27 cellular contexts compared by ENCODE assay signal in the genomic region with DNA sequence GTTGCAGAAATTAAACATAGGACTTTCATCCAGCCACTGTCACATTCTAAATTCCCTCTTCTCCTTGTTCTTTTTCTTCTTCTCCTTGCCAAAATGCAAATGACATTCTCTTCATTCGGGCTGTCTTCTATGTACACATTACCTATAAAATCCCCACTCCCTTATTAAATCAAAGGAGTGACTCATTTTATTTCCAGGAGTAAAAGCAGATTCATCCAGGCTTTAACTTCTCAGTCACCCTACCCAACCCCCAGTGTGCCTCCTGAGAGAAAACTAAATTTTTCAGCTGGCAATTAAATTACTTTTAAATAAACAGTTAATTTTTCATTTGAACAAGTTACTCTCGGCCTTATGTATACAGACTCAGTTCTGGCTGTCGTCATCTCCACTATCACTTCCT.
"Had no signal": no experiment of that assay in that cellular context is flagged by ENCODE, and none has a peak within 500 bp of the region (broad histone marks: within the 10 kb centered on the region; RNA-seq: fewer than 3 reads in every experiment).

No MANE protein-coding gene starts in this region.

- H3K36me3 Mint-ChIP-seq: immature natural killer cell; stimulated activated effector memory CD8-positive, alpha-beta T cell treated with anti-CD3 and anti-CD28 coated beads, Interleukin-12 subunit alpha, Interleukin-12 subunit beta, amount 100 ng/mL, for 72 hours; type B pancreatic cell had no signal

- ATAC-seq: left colon; left lung; lower lobe of right lung; naive thymus-derived CD8-positive, alpha-beta T cell; psoas muscle; right cardiac atrium; stimulated activated effector memory CD8-positive, alpha-beta T cell treated with anti-CD3 and anti-CD28 coated beads, Interleukin-12 subunit alpha, Interleukin-12 subunit beta, amount 100 ng/mL, for 72 hours had no signal

- H3K9ac ChIP-seq: parathyroid adenoma had no signal

- H3K4me1 ChIP-seq: left lung, lower lobe of right lung, parathyroid adenoma, psoas muscle, sigmoid colon, suprapubic skin, tibial nerve, uterus had no signal

- H3K27ac ChIP-seq: left lung, lower lobe of right lung, parathyroid adenoma, psoas muscle, sigmoid colon, spleen, suprapubic skin, thoracic aorta, tibial nerve, uterus had no signal

- H3K9me3 ChIP-seq: lower lobe of right lung, psoas muscle, sigmoid colon, suprapubic skin, uterus had no signal

- H2AFZ ChIP-seq: parathyroid adenoma had no signal

- H3K4me3 Mint-ChIP-seq: immature natural killer cell; naive thymus-derived CD8-positive, alpha-beta T cell; nephron; neural crest cell; stimulated activated effector memory CD8-positive, alpha-beta T cell treated with anti-CD3 and anti-CD28 coated beads, Interleukin-12 subunit alpha, Interleukin-12 subunit beta, amount 100 ng/mL, for 72 hours; stimulated activated naive CD8-positive, alpha-beta T cell treated with anti-CD3 and anti-CD28 coated beads, Interleukin-15, Interleukin-2, amounts not matched to agents 100 ng/mL and 50 ng/mL, for 24 hours; type B pancreatic cell had no signal

- H3K4me1 Mint-ChIP-seq: immature natural killer cell; nephron; stimulated activated effector memory CD8-positive, alpha-beta T cell treated with anti-CD3 and anti-CD28 coated beads, Interleukin-12 subunit alpha, Interleukin-12 subunit beta, amount 100 ng/mL, for 72 hours had no signal

- H3K36me3 ChIP-seq: left lung, lower lobe of right lung, sigmoid colon, spleen, suprapubic skin, thoracic aorta, tibial nerve, uterus had no signal

- H3K27me3 ChIP-seq: tibial nerve, uterus had no signal

- DNase-seq: immature natural killer cell; kidney; left colon; left lung; lower lobe of right lung; mammary epithelial cell; mesenchymal stem cell; naive thymus-derived CD8-positive, alpha-beta T cell; nucleus accumbens; psoas muscle; retina; right cardiac atrium; sigmoid colon; small intestine; spleen; stimulated activated CD4-positive, alpha-beta T cell treated with anti-CD3 and anti-CD28 coated beads, Interleukin-4, amount 100 ng/mL, for 24 hours; stimulated activated naive CD4-positive, alpha-beta T cell; uterus had no signal

- H3K27ac Mint-ChIP-seq: immature natural killer cell; nephron; stimulated activated effector memory CD8-positive, alpha-beta T cell treated with anti-CD3 and anti-CD28 coated beads, Interleukin-12 subunit alpha, Interleukin-12 subunit beta, amount 100 ng/mL, for 72 hours; stimulated activated naive CD8-positive, alpha-beta T cell treated with anti-CD3 and anti-CD28 coated beads, Interleukin-15, Interleukin-2, amounts not matched to agents 100 ng/mL and 50 ng/mL, for 24 hours; type B pancreatic cell had no signal

- H3K4me3 ChIP-seq: left lung, lower lobe of right lung, psoas muscle, sigmoid colon, spleen, suprapubic skin, thoracic aorta, tibial nerve, uterus had no signal

- H3K9me3 Mint-ChIP-seq: immature natural killer cell had no signal

- H3K79me2 ChIP-seq: parathyroid adenoma had no signal
